In the genomic region with DNA sequence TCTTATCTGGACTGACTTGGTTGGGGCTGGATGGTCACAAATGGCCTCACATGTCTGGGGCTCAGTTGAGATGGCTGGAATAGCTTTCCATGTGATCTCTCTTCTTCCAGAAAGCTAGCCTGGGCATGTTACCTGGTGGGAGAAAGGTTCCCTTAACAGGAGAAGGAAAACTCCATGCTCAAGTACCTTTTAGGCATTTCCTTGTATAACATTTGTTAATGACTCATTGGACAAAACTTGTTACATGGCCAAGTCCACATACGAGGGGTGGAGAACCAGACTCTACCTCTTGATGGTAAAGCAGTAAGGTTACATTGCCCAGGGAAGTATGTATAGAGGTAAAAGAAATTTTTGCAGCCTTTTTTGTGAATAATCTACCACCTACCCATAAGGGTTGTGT, we compare ENCODE assay signal across 20 cellular contexts.
"Had no signal": no experiment of that assay in that cellular context is flagged by ENCODE, and none has a peak within 500 bp of the region (broad histone marks: within the 10 kb centered on the region; RNA-seq: fewer than 3 reads in every experiment).

No MANE protein-coding gene starts in this region.

- H3K27ac ChIP-seq: coronary artery, heart left ventricle, left ventricle myocardium inferior, tibial artery, vagina had no signal

- DNase-seq: activated CD4-positive, alpha-beta T cell treated with anti-CD3 and anti-CD28 coated beads for 48 hours; activated CD8-positive, alpha-beta memory T cell treated with anti-CD3 and anti-CD28 coated beads, Interleukin-2, amount 50 U/mL, for 4 hours; activated CD8-positive, alpha-beta T cell treated with anti-CD3 and anti-CD28 coated beads, Interleukin-2, amount 10 ng/mL, durations not matched to agents 7 days and 5 days; activated effector memory CD4-positive, alpha-beta T cell treated with anti-CD3 and anti-CD28 coated beads, Interleukin-2, amount 50 U/mL, for 16 hours; activated T-cell treated with anti-CD3 and anti-CD28 coated beads, Interleukin-2, amount 50 U/mL, for 48 hours; central memory CD4-positive, alpha-beta T cell; foreskin melanocyte; heart left ventricle; left ventricle myocardium inferior; mesendoderm; posterior cingulate gyrus; stimulated activated CD4-positive, alpha-beta T cell treated with anti-CD3 and anti-CD28 coated beads, Interleukin-15, amount 100 ng/mL, for 24 hours; stimulated activated CD4-positive, alpha-beta T cell treated with anti-CD3 and anti-CD28 coated beads, Interleukin-4, amount 100 ng/mL, for 24 hours; stimulated activated naive CD4-positive, alpha-beta T cell; tibial artery had no signal

- H3K4me1 ChIP-seq: heart left ventricle, left ventricle myocardium inferior, tibial artery, vagina had no signal

- ATAC-seq: activated CD8-positive, alpha-beta T cell treated with anti-CD3 and anti-CD28 coated beads, Interleukin-2, amount 10 ng/mL, durations not matched to agents 7 days and 5 days; activated naive CD4-positive, alpha-beta T cell treated with anti-CD3 and anti-CD28 coated beads, Interleukin-2, amount 50 U/mL, for 72 hours; heart left ventricle; natural killer cell treated with Interleukin-12 subunit alpha and Interleukin-12 subunit beta and Interleukin-15 and Interleukin-18, amount 100 ng/mL, for 72 hours; WTC11 had no signal

- H3K27me3 ChIP-seq: heart left ventricle, tibial artery, vagina had no signal

- H3K4me3 ChIP-seq: coronary artery, heart left ventricle, left ventricle myocardium inferior, tibial artery, vagina had no signal

- H3K36me3 ChIP-seq: left ventricle myocardium inferior, vagina had no signal
